ENCODE assay signal across 25 cellular contexts in genomic region chr12:131445184-131445974, GRCh38.
A peak's percentile ranks its signal among the peaks of the same experiment; 100 is the strongest.
DNase-seq lines count a peak whose midpoint lies in the region; ATAC-seq, FAIRE-seq and TF ChIP-seq lines count a peak whose summit lies in the region.
"Had no signal": no experiment of that assay in that cellular context is flagged by ENCODE, and none has a peak within 500 bp of the region (broad histone marks: within the 10 kb centered on the region; RNA-seq: fewer than 3 reads in every experiment).

No MANE protein-coding gene starts in this region.

- peaks cover 8% of the 10 kb centered on the region for H3K9me3 Mint-ChIP-seq in neural crest cell
- no peaks in the 10 kb centered on the region for H3K9me3 Mint-ChIP-seq in natural killer cell treated with Interleukin-12 subunit alpha and Interleukin-12 subunit beta and Interleukin-15 and Interleukin-18, amount 100 ng/mL, for 72 hours
- H3K9me3 Mint-ChIP-seq: T-helper 2 cell treated with Interferon-gamma antibody and Interleukin-4, amounts not matched to agents 5 μg/mL and 100 μg/mL, for 36 hours had no signal

- H3K27me3 Mint-ChIP-seq in neural crest cell (ENCODE audit: low read depth), result no peaks in the 10 kb centered on the region
- peaks cover 2 to 3% of the 10 kb centered on the region in 2 donors for H3K27me3 Mint-ChIP-seq in natural killer cell treated with Interleukin-12 subunit alpha and Interleukin-12 subunit beta and Interleukin-15 and Interleukin-18, amount 100 ng/mL, for 72 hours
- H3K27me3 Mint-ChIP-seq: B cell; CD8-positive, alpha-beta memory T cell had no signal

- no peak overlapping the region for H3K27ac ChIP-seq in K562 (ENCODE audit: extremely low read depth, low read depth, low read length)
- H3K27ac ChIP-seq: adrenal gland, body of pancreas, gastroesophageal sphincter, PC-9, upper lobe of left lung had no signal

- H3K9ac ChIP-seq in K562 (ENCODE audit: insufficient read depth in 1 of 2, low read depth in 2 of 2, low read length in 2 of 2), result no peak overlapping the region

- 42% methylated on average over 15 of the region's 16 CpGs for WGBS in K562 (ENCODE audit: insufficient coverage, low coverage, missing lambda C conversion rate)

- TF ChIP-seq CTCF in GM13977 (IDR thresholded peaks at IDR 0.05; ENCODE audit: extremely low read depth, insufficient read depth, missing control alignments) (no peak), K562 (IDR thresholded peaks at IDR 0.05 in 2 of 3, conservative IDR thresholded peaks at IDR 0.05 in 1 of 3; ENCODE audit: insufficient read depth in 2 of 3, low read depth in 1 of 3, low read length in 3 of 3) (no peak), neural crest cell (conservative IDR thresholded peaks at IDR 0.05) (no peak)

- no peak overlapping the region for H3K4me3 ChIP-seq in K562
- H3K4me3 ChIP-seq: adrenal gland, body of pancreas, gastroesophageal sphincter, PC-9, upper lobe of left lung had no signal

- H3K27ac Mint-ChIP-seq in neural crest cell (ENCODE audit: unreplicated experiment), result peak overlapping the region; percentile 28
- H3K27ac Mint-ChIP-seq in natural killer cell treated with Interleukin-12 subunit alpha and Interleukin-12 subunit beta and Interleukin-15 and Interleukin-18, amount 100 ng/mL, for 72 hours, result no peak overlapping the region
- H3K27ac Mint-ChIP-seq: activated naive CD4-positive, alpha-beta T cell treated with anti-CD3 and anti-CD28 coated beads for 36 hours; B cell; CD8-positive, alpha-beta memory T cell; T-helper 2 cell treated with Interferon-gamma antibody and Interleukin-4, amounts not matched to agents 5 μg/mL and 100 μg/mL, for 36 hours had no signal

- TF ChIP-seq EP300 in K562 (IDR thresholded peaks at IDR 0.05; ENCODE audit: low read length), result no peak

- H3K4me3 Mint-ChIP-seq in neural crest cell, result no peak overlapping the region
- no peak overlapping the region for H3K4me3 Mint-ChIP-seq in natural killer cell treated with Interleukin-12 subunit alpha and Interleukin-12 subunit beta and Interleukin-15 and Interleukin-18, amount 100 ng/mL, for 72 hours
- H3K4me3 Mint-ChIP-seq: activated naive CD4-positive, alpha-beta T cell treated with anti-CD3 and anti-CD28 coated beads for 36 hours; activated T-cell treated with anti-CD3 and anti-CD28 coated beads, Interleukin-2, amount 50 U/mL, for 4 hours; B cell; CD8-positive, alpha-beta memory T cell; T-helper 2 cell treated with Interferon-gamma antibody and Interleukin-4, amounts not matched to agents 5 μg/mL and 100 μg/mL, for 36 hours had no signal

- POLR2A ChIA-PET in K562 (lab: Yijun Ruan, JAX), result no interaction called here

- H3K36me3 Mint-ChIP-seq in neural crest cell (ENCODE audit: low read depth), result peaks cover 6% of the 10 kb centered on the region
- H3K36me3 Mint-ChIP-seq in natural killer cell treated with Interleukin-12 subunit alpha and Interleukin-12 subunit beta and Interleukin-15 and Interleukin-18, amount 100 ng/mL, for 72 hours, result no peaks in the 10 kb centered on the region
- H3K36me3 Mint-ChIP-seq: CD8-positive, alpha-beta memory T cell had no signal

- DNase-seq in GM13977 (ENCODE audit: low spot score) (peak; percentile 44), K562 (ENCODE audit: extremely low read depth in 1 of 4, low spot score in 3 of 4) (no peak), neural crest cell (ENCODE audit: low read depth, low spot score) (no peak), SIG-M5 treated with dmso at 0.1 percent for 504 hours (lab: John Stamatoyannopoulos, UW; ENCODE audit: unreplicated experiment) (no peak), NCI-H446 treated with DMSO at 0.1 percent for 48 hours (lab: John Stamatoyannopoulos, UW) (no peak)
- no peak for DNase-seq in natural killer cell treated with Interleukin-12 subunit alpha and Interleukin-12 subunit beta and Interleukin-15 and Interleukin-18, amount 100 ng/mL, for 72 hours (ENCODE audit: low spot score)
- DNase-seq in stimulated activated CD4-positive, alpha-beta T cell treated with anti-CD3 and anti-CD28 coated beads, Interleukin-4, amount 100 ng/mL, for 1 hour, result no peak
- DNase-seq: activated CD4-positive, alpha-beta T cell treated with anti-CD3 and anti-CD28 coated beads for 48 hours; activated naive CD4-positive, alpha-beta T cell treated with anti-CD3 and anti-CD28 coated beads for 36 hours; activated T-cell treated with anti-CD3 and anti-CD28 coated beads, Interleukin-2, amount 50 U/mL, for 4 hours; body of pancreas; CD8-positive, alpha-beta memory T cell; dermis blood vessel endothelial cell; NCI-H1417; NCI-H2081; NK-92 treated with Interleukin-12 subunit alpha and Interleukin-12 subunit beta, amount 100 ng/mL, for 24 hours; PC-9; right cardiac atrium; Right ventricle myocardium superior had no signal

- intact Hi-C loops in K562 (cut with micrococcal nuclease), result no loop called here

- CTCF ChIA-PET in K562 (lab: Yijun Ruan, JAX; ENCODE audit: low intra/inter-chr PET ratio), result no interaction called here

- no peak for TF ChIP-seq POLR2A in K562 (conservative IDR thresholded peaks at IDR 0.05)

- in situ Hi-C loops in GM13977 (cut with MboI; ENCODE audit: low pct_unique_long_range_greater_than_20kb, low sequenced_read_pairs, unreplicated experiment) (no loop called here), K562 (cut with MboI) (no loop called here)

- peak; percentile 29 for FAIRE-seq in K562 (lab: Jason Lieb, UNC)

- H3K4me2 ChIP-seq in K562 (ENCODE audit: insufficient read depth, low read length), result no peak overlapping the region
- H3K4me2 ChIP-seq: PC-9 had no signal

- H3K79me2 ChIP-seq in K562 (ENCODE audit: control insufficient read depth, insufficient read depth, low read length), result no peaks in the 10 kb centered on the region

- peaks cover 0 to 4% of the 10 kb centered on the region in 2 experiments; a peak in 1 of 5 replicates for H3K27me3 ChIP-seq in K562 (ENCODE audit: control insufficient read depth in 2 of 2, insufficient read depth in 2 of 2, low read length in 2 of 2)
- H3K27me3 ChIP-seq: adrenal gland, body of pancreas, upper lobe of left lung had no signal

- BruUV-seq in K562 (replicated peaks; lab: Mats Ljungman, UMichigan), result no TSS peak

- H2AFZ ChIP-seq in K562 (ENCODE audit: low read depth, low read length), result 0 out of 2 replicates have a peak overlapping the region, but pooled peaks have one; percentile 1
- H2AFZ ChIP-seq: PC-9 had no signal

- H3K4me1 Mint-ChIP-seq in neural crest cell, result peaks cover 18% of the 10 kb centered on the region
- H3K4me1 Mint-ChIP-seq in natural killer cell treated with Interleukin-12 subunit alpha and Interleukin-12 subunit beta and Interleukin-15 and Interleukin-18, amount 100 ng/mL, for 72 hours (ENCODE audit: low read depth in 2 of 2), result no peaks in the 10 kb centered on the region
- H3K4me1 Mint-ChIP-seq: B cell; CD8-positive, alpha-beta memory T cell had no signal

- H4K20me1 ChIP-seq in K562 (replicated peaks; ENCODE audit: control insufficient read depth, insufficient read depth, low read length), result no peaks in the 10 kb centered on the region

- no peaks in the 10 kb centered on the region for H3K9me1 ChIP-seq in K562 (ENCODE audit: control insufficient read depth, insufficient read depth, low read length)

- peaks cover 10 to 36% of the 10 kb centered on the region in 2 experiments; a peak in 4 of 5 replicates for H3K4me1 ChIP-seq in K562 (replicated peaks in 1 of 2; ENCODE audit: control insufficient read depth in 2 of 2, insufficient read depth in 2 of 2, low read length in 2 of 2)
- H3K4me1 ChIP-seq: adrenal gland, body of pancreas, gastroesophageal sphincter, upper lobe of left lung had no signal

- ATAC-seq in HG02588 (IDR thresholded peaks at IDR 0.05; ENCODE audit: unreplicated experiment), result peak; percentile 72
- no peak for ATAC-seq in K562
- no peak for ATAC-seq in natural killer cell treated with Interleukin-12 subunit alpha and Interleukin-12 subunit beta and Interleukin-15 and Interleukin-18, amount 100 ng/mL, for 72 hours
- ATAC-seq: activated T-cell treated with anti-CD3 and anti-CD28 coated beads, Interleukin-2, amount 50 U/mL, for 4 hours; body of pancreas; right cardiac atrium had no signal

- H3K36me3 ChIP-seq in K562 (ENCODE audit: control insufficient read depth, insufficient read depth, low read length), result no peaks in the 10 kb centered on the region
- H3K36me3 ChIP-seq: adrenal gland, gastroesophageal sphincter, upper lobe of left lung had no signal

- no peaks in the 10 kb centered on the region for H3K9me3 ChIP-seq in K562 (replicated peaks; ENCODE audit: control insufficient read depth, insufficient read depth, low read depth, low read length)
- H3K9me3 ChIP-seq: body of pancreas had no signal

- TF ChIP-seq RAD21 in K562 (CRISPR knock-in tag; conservative IDR thresholded peaks at IDR 0.05 in 1 of 2, IDR thresholded peaks at IDR 0.05 in 1 of 2), result no peak

TF ChIP-seq in K562, 482 proteins besides CTCF, POLR2A, EP300 and RAD21 (continues in another document):
- TF ChIP-seq MTF1 (CRISPR knock-in tag; IDR thresholded peaks at IDR 0.05; ENCODE audit: borderline replicate concordance) (no peak), L3MBTL2 (IDR thresholded peaks at IDR 0.05) (peak; percentile 84), ZNF347 (CRISPR knock-in tag; IDR thresholded peaks at IDR 0.05; ENCODE audit: low read depth) (no peak), NCOR1 (IDR thresholded peaks at IDR 0.05) (no peak), SPI1 (IDR thresholded peaks at IDR 0.05; ENCODE audit: borderline replicate concordance, low read depth, low read length) (0 out of 2 replicates have a peak, but pooled peaks have one; percentile 6), MAFK (IDR thresholded peaks at IDR 0.05; ENCODE audit: low read length) (no peak), PPARD (CRISPR knock-in tag; IDR thresholded peaks at IDR 0.05) (no peak), USF2 (CRISPR knock-in tag; IDR thresholded peaks at IDR 0.05) (0 out of 2 replicates have a peak, but pooled peaks have one; percentile 39), NR3C1 (CRISPR knock-in tag; IDR thresholded peaks at IDR 0.05) (no peak), THRA (IDR thresholded peaks at IDR 0.05) (no peak)
